1 cellular context compared by ENCODE assay signal in the genomic region with DNA sequence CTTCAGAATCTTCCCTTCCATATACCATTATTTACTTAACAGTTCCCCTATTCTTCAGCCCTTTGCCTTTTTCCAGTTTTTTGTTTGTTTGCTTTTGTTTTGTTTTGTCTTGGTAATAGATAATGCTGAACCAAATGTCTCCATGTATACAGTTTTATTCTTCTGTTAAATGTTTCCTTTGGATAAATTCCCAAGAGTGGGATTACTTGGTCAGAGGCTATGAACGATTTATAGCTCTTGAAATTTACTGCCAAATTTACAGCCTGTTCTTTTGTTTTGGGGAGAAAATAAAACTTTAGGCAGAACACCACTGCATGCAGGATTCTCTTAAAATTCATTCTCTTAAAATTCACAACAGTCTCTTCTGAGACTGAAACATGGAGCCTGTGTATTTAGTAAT.
A peak's percentile ranks its signal among the peaks of the same experiment; 100 is the strongest.
TF ChIP-seq lines count a peak whose summit lies in the region.

No MANE protein-coding gene starts in this region.

TF ChIP-seq in HEK293, 187 proteins besides CTCF, POLR2A, EP300 and RAD21 (continued from another document and continues in another):
- TF ChIP-seq, protein P1, sequence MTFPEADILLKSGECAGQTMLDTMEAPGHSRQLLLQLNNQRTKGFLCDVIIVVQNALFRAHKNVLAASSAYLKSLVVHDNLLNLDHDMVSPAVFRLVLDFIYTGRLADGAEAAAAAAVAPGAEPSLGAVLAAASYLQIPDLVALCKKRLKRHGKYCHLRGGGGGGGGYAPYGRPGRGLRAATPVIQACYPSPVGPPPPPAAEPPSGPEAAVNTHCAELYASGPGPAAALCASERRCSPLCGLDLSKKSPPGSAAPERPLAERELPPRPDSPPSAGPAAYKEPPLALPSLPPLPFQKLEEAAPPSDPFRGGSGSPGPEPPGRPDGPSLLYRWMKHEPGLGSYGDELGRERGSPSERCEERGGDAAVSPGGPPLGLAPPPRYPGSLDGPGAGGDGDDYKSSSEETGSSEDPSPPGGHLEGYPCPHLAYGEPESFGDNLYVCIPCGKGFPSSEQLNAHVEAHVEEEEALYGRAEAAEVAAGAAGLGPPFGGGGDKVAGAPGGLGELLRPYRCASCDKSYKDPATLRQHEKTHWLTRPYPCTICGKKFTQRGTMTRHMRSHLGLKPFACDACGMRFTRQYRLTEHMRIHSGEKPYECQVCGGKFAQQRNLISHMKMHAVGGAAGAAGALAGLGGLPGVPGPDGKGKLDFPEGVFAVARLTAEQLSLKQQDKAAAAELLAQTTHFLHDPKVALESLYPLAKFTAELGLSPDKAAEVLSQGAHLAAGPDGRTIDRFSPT (tag by site-specific recombination; IDR thresholded peaks at IDR 0.05), result no peak
- TF ChIP-seq, protein P2, sequence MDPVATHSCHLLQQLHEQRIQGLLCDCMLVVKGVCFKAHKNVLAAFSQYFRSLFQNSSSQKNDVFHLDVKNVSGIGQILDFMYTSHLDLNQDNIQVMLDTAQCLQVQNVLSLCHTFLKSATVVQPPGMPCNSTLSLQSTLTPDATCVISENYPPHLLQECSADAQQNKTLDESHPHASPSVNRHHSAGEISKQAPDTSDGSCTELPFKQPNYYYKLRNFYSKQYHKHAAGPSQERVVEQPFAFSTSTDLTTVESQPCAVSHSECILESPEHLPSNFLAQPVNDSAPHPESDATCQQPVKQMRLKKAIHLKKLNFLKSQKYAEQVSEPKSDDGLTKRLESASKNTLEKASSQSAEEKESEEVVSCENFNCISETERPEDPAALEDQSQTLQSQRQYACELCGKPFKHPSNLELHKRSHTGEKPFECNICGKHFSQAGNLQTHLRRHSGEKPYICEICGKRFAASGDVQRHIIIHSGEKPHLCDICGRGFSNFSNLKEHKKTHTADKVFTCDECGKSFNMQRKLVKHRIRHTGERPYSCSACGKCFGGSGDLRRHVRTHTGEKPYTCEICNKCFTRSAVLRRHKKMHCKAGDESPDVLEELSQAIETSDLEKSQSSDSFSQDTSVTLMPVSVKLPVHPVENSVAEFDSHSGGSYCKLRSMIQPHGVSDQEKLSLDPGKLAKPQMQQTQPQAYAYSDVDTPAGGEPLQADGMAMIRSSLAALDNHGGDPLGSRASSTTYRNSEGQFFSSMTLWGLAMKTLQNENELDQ (tag by site-specific recombination; IDR thresholded peaks at IDR 0.05; ENCODE audit: low read depth), result no peak
- no peak for TF ChIP-seq ZBTB17 (tag by site-specific recombination; IDR thresholded peaks at IDR 0.05)
- TF ChIP-seq ZNF366 (tag by site-specific recombination; conservative IDR thresholded peaks at IDR 0.05), result no peak
- TF ChIP-seq ZNF747 (tag by site-specific recombination; IDR thresholded peaks at IDR 0.05), result no peak
- TF ChIP-seq ZNF473 (tag by site-specific recombination; IDR thresholded peaks at IDR 0.05), result no peak
- TF ChIP-seq ZNF501 (tag by site-specific recombination; IDR thresholded peaks at IDR 0.05), result no peak
- TF ChIP-seq, protein P3, sequence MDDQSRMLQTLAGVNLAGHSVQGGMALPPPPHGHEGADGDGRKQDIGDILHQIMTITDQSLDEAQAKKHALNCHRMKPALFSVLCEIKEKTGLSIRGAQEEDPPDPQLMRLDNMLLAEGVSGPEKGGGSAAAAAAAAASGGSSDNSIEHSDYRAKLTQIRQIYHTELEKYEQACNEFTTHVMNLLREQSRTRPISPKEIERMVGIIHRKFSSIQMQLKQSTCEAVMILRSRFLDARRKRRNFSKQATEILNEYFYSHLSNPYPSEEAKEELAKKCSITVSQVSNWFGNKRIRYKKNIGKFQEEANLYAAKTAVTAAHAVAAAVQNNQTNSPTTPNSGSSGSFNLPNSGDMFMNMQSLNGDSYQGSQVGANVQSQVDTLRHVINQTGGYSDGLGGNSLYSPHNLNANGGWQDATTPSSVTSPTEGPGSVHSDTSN (CRISPR knock-in tag; IDR thresholded peaks at IDR 0.05), result no peak
- TF ChIP-seq FEZF1 (tag by site-specific recombination; IDR thresholded peaks at IDR 0.05), result peak; percentile 93
- TF ChIP-seq SP3 (tag by site-specific recombination; IDR thresholded peaks at IDR 0.05), result no peak
- TF ChIP-seq, protein P4, sequence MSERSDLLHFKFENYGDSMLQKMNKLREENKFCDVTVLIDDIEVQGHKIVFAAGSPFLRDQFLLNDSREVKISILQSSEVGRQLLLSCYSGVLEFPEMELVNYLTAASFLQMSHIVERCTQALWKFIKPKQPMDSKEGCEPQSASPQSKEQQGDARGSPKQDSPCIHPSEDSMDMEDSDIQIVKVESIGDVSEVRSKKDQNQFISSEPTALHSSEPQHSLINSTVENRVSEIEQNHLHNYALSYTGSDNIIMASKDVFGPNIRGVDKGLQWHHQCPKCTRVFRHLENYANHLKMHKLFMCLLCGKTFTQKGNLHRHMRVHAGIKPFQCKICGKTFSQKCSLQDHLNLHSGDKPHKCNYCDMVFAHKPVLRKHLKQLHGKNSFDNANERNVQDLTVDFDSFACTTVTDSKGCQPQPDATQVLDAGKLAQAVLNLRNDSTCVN (tag by site-specific recombination; optimal IDR thresholded peaks at IDR 0.05), result no peak
- no peak for TF ChIP-seq ZNF324 (tag by site-specific recombination; IDR thresholded peaks at IDR 0.05)
- no peak for TF ChIP-seq ZNF184 (tag by site-specific recombination; IDR thresholded peaks at IDR 0.05)
- TF ChIP-seq ZNF157 (tag by site-specific recombination; IDR thresholded peaks at IDR 0.05), result no peak
- TF ChIP-seq KLF10 (tag by site-specific recombination; IDR thresholded peaks at IDR 0.05), result no peak
- TF ChIP-seq ZNF202 (tag by site-specific recombination; IDR thresholded peaks at IDR 0.05; ENCODE audit: borderline replicate concordance), result no peak
- TF ChIP-seq, protein P5, sequence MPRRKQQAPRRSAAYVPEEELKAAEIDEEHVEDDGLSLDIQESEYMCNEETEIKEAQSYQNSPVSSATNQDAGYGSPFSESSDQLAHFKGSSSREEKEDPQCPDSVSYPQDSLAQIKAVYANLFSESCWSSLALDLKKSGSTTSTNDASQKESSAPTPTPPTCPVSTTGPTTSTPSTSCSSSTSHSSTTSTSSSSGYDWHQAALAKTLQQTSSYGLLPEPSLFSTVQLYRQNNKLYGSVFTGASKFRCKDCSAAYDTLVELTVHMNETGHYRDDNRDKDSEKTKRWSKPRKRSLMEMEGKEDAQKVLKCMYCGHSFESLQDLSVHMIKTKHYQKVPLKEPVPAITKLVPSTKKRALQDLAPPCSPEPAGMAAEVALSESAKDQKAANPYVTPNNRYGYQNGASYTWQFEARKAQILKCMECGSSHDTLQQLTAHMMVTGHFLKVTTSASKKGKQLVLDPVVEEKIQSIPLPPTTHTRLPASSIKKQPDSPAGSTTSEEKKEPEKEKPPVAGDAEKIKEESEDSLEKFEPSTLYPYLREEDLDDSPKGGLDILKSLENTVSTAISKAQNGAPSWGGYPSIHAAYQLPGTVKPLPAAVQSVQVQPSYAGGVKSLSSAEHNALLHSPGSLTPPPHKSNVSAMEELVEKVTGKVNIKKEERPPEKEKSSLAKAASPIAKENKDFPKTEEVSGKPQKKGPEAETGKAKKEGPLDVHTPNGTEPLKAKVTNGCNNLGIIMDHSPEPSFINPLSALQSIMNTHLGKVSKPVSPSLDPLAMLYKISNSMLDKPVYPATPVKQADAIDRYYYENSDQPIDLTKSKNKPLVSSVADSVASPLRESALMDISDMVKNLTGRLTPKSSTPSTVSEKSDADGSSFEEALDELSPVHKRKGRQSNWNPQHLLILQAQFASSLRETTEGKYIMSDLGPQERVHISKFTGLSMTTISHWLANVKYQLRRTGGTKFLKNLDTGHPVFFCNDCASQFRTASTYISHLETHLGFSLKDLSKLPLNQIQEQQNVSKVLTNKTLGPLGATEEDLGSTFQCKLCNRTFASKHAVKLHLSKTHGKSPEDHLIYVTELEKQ (tag by site-specific recombination; IDR thresholded peaks at IDR 0.05; ENCODE audit: borderline replicate concordance), result no peak
- TF ChIP-seq, protein P6, sequence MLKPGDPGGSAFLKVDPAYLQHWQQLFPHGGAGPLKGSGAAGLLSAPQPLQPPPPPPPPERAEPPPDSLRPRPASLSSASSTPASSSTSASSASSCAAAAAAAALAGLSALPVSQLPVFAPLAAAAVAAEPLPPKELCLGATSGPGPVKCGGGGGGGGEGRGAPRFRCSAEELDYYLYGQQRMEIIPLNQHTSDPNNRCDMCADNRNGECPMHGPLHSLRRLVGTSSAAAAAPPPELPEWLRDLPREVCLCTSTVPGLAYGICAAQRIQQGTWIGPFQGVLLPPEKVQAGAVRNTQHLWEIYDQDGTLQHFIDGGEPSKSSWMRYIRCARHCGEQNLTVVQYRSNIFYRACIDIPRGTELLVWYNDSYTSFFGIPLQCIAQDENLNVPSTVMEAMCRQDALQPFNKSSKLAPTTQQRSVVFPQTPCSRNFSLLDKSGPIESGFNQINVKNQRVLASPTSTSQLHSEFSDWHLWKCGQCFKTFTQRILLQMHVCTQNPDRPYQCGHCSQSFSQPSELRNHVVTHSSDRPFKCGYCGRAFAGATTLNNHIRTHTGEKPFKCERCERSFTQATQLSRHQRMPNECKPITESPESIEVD (tag by site-specific recombination; IDR thresholded peaks at IDR 0.05), result peak; percentile 93
- TF ChIP-seq IKZF3 (tag by site-specific recombination; IDR thresholded peaks at IDR 0.05), result peak; percentile 63; the same call in 1 of the 2 replicates
- TF ChIP-seq ZNF664 (tag by site-specific recombination; IDR thresholded peaks at IDR 0.05), result no peak
- TF ChIP-seq, protein P7, sequence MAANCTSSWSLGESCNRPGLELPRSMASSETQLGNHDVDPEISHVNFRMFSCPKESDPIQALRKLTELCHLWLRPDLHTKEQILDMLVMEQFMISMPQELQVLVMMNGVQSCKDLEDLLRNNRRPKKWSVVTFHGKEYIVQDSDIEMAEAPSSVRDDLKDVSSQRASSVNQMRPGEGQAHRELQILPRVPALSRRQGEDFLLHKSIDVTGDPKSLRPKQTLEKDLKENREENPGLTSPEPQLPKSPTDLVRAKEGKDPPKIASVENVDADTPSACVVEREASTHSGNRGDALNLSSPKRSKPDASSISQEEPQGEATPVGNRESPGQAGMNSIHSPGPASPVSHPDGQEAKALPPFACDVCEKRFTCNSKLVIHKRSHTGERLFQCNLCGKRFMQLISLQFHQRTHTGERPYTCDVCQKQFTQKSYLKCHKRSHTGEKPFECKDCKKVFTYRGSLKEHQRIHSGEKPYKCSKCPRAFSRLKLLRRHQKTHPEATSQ (tag by site-specific recombination; IDR thresholded peaks at IDR 0.05), result no peak
- peak; percentile 87 for TF ChIP-seq ZNF843 (tag by site-specific recombination; IDR thresholded peaks at IDR 0.05)
- TF ChIP-seq SETDB1 (IDR thresholded peaks at IDR 0.05; ENCODE audit: insufficient read length, low read length), result no peak
- no peak for TF ChIP-seq ZBTB20 (tag by site-specific recombination; IDR thresholded peaks at IDR 0.05)
- TF ChIP-seq, protein P8, sequence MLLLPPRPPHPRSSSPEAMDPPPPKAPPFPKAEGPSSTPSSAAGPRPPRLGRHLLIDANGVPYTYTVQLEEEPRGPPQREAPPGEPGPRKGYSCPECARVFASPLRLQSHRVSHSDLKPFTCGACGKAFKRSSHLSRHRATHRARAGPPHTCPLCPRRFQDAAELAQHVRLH (tag by site-specific recombination; IDR thresholded peaks at IDR 0.05), result 0 out of 2 replicates have a peak, but pooled peaks have one; percentile 12
- no peak for TF ChIP-seq ZFP3 (tag by site-specific recombination; IDR thresholded peaks at IDR 0.05; ENCODE audit: low read depth)
- no peak for TF ChIP-seq ZNF341 (tag by site-specific recombination; IDR thresholded peaks at IDR 0.05; ENCODE audit: low read depth)
- TF ChIP-seq PRDM1 (tag by site-specific recombination; IDR thresholded peaks at IDR 0.05), result no peak
- no peak for TF ChIP-seq ZNF274 (IDR thresholded peaks at IDR 0.05; ENCODE audit: low read length)
- TF ChIP-seq ZNF274 (tag by site-specific recombination; IDR thresholded peaks at IDR 0.05; ENCODE audit: borderline replicate concordance), result no peak
- TF ChIP-seq TCF7L2 (IDR thresholded peaks at IDR 0.05; ENCODE audit: borderline replicate concordance, low read depth, low read length), result no peak
- TF ChIP-seq ZNF174 (tag by site-specific recombination; IDR thresholded peaks at IDR 0.05), result no peak
- TF ChIP-seq ZNF433 (tag by site-specific recombination; IDR thresholded peaks at IDR 0.05; ENCODE audit: low read depth), result no peak
- no peak for TF ChIP-seq ZNF211 (tag by site-specific recombination; IDR thresholded peaks at IDR 0.05; ENCODE audit: low read depth)
- TF ChIP-seq, protein P9, sequence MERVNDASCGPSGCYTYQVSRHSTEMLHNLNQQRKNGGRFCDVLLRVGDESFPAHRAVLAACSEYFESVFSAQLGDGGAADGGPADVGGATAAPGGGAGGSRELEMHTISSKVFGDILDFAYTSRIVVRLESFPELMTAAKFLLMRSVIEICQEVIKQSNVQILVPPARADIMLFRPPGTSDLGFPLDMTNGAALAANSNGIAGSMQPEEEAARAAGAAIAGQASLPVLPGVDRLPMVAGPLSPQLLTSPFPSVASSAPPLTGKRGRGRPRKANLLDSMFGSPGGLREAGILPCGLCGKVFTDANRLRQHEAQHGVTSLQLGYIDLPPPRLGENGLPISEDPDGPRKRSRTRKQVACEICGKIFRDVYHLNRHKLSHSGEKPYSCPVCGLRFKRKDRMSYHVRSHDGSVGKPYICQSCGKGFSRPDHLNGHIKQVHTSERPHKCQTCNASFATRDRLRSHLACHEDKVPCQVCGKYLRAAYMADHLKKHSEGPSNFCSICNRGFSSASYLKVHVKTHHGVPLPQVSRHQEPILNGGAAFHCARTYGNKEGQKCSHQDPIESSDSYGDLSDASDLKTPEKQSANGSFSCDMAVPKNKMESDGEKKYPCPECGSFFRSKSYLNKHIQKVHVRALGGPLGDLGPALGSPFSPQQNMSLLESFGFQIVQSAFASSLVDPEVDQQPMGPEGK (tag by site-specific recombination; IDR thresholded peaks at IDR 0.05), result no peak
- TF ChIP-seq ZNF785 (tag by site-specific recombination; IDR thresholded peaks at IDR 0.05), result no peak
- TF ChIP-seq TRIM28 (IDR thresholded peaks at IDR 0.05; ENCODE audit: borderline replicate concordance, low read length), result no peak
- TF ChIP-seq ZNF660 (tag by site-specific recombination; IDR thresholded peaks at IDR 0.05), result no peak
- no peak for TF ChIP-seq ZNF114 (tag by site-specific recombination; IDR thresholded peaks at IDR 0.05)
- TF ChIP-seq, protein P10, sequence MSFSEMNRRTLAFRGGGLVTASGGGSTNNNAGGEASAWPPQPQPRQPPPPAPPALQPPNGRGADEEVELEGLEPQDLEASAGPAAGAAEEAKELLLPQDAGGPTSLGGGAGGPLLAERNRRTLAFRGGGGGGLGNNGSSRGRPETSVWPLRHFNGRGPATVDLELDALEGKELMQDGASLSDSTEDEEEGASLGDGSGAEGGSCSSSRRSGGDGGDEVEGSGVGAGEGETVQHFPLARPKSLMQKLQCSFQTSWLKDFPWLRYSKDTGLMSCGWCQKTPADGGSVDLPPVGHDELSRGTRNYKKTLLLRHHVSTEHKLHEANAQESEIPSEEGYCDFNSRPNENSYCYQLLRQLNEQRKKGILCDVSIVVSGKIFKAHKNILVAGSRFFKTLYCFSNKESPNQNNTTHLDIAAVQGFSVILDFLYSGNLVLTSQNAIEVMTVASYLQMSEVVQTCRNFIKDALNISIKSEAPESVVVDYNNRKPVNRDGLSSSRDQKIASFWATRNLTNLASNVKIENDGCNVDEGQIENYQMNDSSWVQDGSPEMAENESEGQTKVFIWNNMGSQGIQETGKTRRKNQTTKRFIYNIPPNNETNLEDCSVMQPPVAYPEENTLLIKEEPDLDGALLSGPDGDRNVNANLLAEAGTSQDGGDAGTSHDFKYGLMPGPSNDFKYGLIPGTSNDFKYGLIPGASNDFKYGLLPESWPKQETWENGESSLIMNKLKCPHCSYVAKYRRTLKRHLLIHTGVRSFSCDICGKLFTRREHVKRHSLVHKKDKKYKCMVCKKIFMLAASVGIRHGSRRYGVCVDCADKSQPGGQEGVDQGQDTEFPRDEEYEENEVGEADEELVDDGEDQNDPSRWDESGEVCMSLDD (tag by site-specific recombination; IDR thresholded peaks at IDR 0.05), result no peak
- no peak for TF ChIP-seq ZNF585B (tag by site-specific recombination; IDR thresholded peaks at IDR 0.05)
